ENCODE assay signal across 10 cellular contexts in genomic region chr14:77111021-77111420, GRCh38. TPM values are rescaled to one million over a fixed set of nuclear protein-coding genes. Genes with fewer than 3 reads are reported as not detected.
DNase-seq lines count a peak whose midpoint lies in the region; ATAC-seq and TF ChIP-seq lines count a peak whose summit lies in the region.
"Had no signal": no experiment of that assay in that cellular context is flagged by ENCODE, and none has a peak within 500 bp of the region (broad histone marks: within the 10 kb centered on the region; RNA-seq: fewer than 3 reads in every experiment).

No MANE protein-coding gene starts in this region.

- no peaks in the 10 kb centered on the region for H3K27me3 Mint-ChIP-seq in WTC11 (ENCODE audit: low read depth)

- TF ChIP-seq POLR2A in esophagus muscularis mucosa (IDR thresholded peaks at IDR 0.05; ENCODE audit: low read depth) (no peak), testis (IDR thresholded peaks at IDR 0.05) (no peak)

- TF ChIP-seq CTCF in WTC11 (IDR thresholded peaks at IDR 0.05) = no peak
- TF ChIP-seq CTCF in esophagus muscularis mucosa (IDR thresholded peaks at IDR 0.05) = no peak
- TF ChIP-seq CTCF in testis (IDR thresholded peaks at IDR 0.05) = no peak
- no peak for TF ChIP-seq CTCF in mucosa of descending colon (IDR thresholded peaks at IDR 0.05)

- no peak for TF ChIP-seq EP300 in esophagus muscularis mucosa (IDR thresholded peaks at IDR 0.05)

- POLR2A ChIA-PET in WTC11 (lab: Charles Lee) = interaction anchor here (1.1 to 1.5 kb wide), 2 partner anchors 13 to 31 kb away, joined by 4 to 5 read pairs; partner anchors contain the start of gene CIPC

- H3K9me3 ChIP-seq in esophagus muscularis mucosa = no peaks in the 10 kb centered on the region
- no peaks in the 10 kb centered on the region for H3K9me3 ChIP-seq in mesodermal cell (ENCODE audit: control insufficient read depth, low read length)
- H3K9me3 ChIP-seq in testis = no peaks in the 10 kb centered on the region
- H3K9me3 ChIP-seq in mucosa of descending colon = no peaks in the 10 kb centered on the region

- peak overlapping the region; percentile 100 for H3K27ac Mint-ChIP-seq in WTC11

- intact Hi-C loops in esophagus muscularis mucosa (cut with DNase I) = no loop called here
- intact Hi-C loops in testis (cut with DNase I; ENCODE audit: low total_unique reads) = no loop called here
- intact Hi-C loops in mucosa of descending colon (cut with DNase I, micrococcal nuclease) = no loop called here
- intact Hi-C loops in posterior vena cava (cut with DNase I) = no loop called here

- H3K4me3 ChIP-seq in esophagus muscularis mucosa (peak overlapping the region in 1 of 4 donors; percentile 5), mesodermal cell (ENCODE audit: extremely low read depth, insufficient read depth, low read length, poor library complexity, severe bottlenecking) (no peak overlapping the region), testis (no peak overlapping the region), mucosa of descending colon (no peak overlapping the region)

- H3K27ac ChIP-seq in esophagus muscularis mucosa (replicated peaks in 1 of 4) (peak overlapping the region; percentile 72 to 79 (median 76)), mesodermal cell (ENCODE audit: low read depth, low read length, severe bottlenecking) (peak overlapping the region; percentile 97), testis (peak overlapping the region; percentile 75 to 78)

- H3K27me3 ChIP-seq in esophagus muscularis mucosa (no peaks in the 10 kb centered on the region), testis (no peaks in the 10 kb centered on the region)

- H3K4me1 ChIP-seq in esophagus muscularis mucosa (peaks cover 43 to 59% (median 52%) of the 10 kb centered on the region in 4 donors), mesodermal cell (ENCODE audit: control insufficient read depth, insufficient read depth, low read length, poor library complexity, severe bottlenecking) (peaks cover 21% of the 10 kb centered on the region), testis (peaks cover 22% of the 10 kb centered on the region), mucosa of descending colon (ENCODE audit: low read depth) (no peaks in the 10 kb centered on the region)

- WGBS in esophagus muscularis mucosa = 23% methylated on average over 5 of the region's 5 CpGs
- WGBS in mesodermal cell (ENCODE audit: insufficient coverage in 2 of 2), 2 experiments = 21 to 28% methylated on average over 2 to 3 of the region's 5 CpGs
- WGBS in testis, 2 donors = 22 to 44% methylated on average over 5 of the region's 5 CpGs

- H3K4me1 Mint-ChIP-seq in WTC11 = peaks cover 52% of the 10 kb centered on the region

- H3K36me3 ChIP-seq in esophagus muscularis mucosa (peaks cover 20 to 92% (median 73%) of the 10 kb centered on the region in 4 donors), mesodermal cell (ENCODE audit: control insufficient read depth, insufficient read depth, low read length) (peaks cover 72% of the 10 kb centered on the region), testis (ENCODE audit: low read depth, missing control alignments) (no peaks in the 10 kb centered on the region), mucosa of descending colon (ENCODE audit: low read depth) (peaks cover 6% of the 10 kb centered on the region)

- peak overlapping the region; percentile 28 for H3K4me3 Mint-ChIP-seq in WTC11

- ATAC-seq in WTC11 (peak; percentile 92), mucosa of descending colon (no peak), GM18858 (IDR thresholded peaks at IDR 0.05; ENCODE audit: unreplicated experiment) (no peak)

- CTCF ChIA-PET in WTC11 (lab: Charles Lee) = interaction anchor here (0.6 to 4.2 kb wide), 16 partner anchors 12 to 266 kb away, joined by 3 to 57 read pairs (median 4); partner anchors contain the start of genes SAMD15, TMED8 and ZDHHC22

- no peaks in the 10 kb centered on the region for H3K9me3 Mint-ChIP-seq in WTC11

- H3K36me3 Mint-ChIP-seq in WTC11 = peaks cover 56% of the 10 kb centered on the region

- peak; percentile 69 for DNase-seq in WTC11 (ENCODE audit: low spot score)
- DNase-seq in esophagus muscularis mucosa (ENCODE audit: extremely low spot score) = no peak
- DNase-seq in testis = peak; percentile 72
- no peak for DNase-seq in mucosa of descending colon
- no peak for DNase-seq in posterior vena cava (ENCODE audit: low spot score)
- no peak for DNase-seq in DMS53 (lab: John Stamatoyannopoulos, UW)
- DNase-seq: cortex of kidney had no signal

TF ChIP-seq in WTC11, 78 proteins besides CTCF, POLR2A, EP300 and RAD21 (continues in another document):
- TF ChIP-seq, protein P1, sequence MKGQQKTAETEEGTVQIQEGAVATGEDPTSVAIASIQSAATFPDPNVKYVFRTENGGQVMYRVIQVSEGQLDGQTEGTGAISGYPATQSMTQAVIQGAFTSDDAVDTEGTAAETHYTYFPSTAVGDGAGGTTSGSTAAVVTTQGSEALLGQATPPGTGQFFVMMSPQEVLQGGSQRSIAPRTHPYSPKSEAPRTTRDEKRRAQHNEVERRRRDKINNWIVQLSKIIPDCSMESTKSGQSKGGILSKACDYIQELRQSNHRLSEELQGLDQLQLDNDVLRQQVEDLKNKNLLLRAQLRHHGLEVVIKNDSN (CRISPR knock-in tag; IDR thresholded peaks at IDR 0.05) = no peak
- TF ChIP-seq TEAD4 (CRISPR knock-in tag; IDR thresholded peaks at IDR 0.05) = no peak
- TF ChIP-seq GABPB1 (CRISPR knock-in tag; IDR thresholded peaks at IDR 0.05) = no peak
- peak; percentile 32; the same call in 1 of the 2 replicates for TF ChIP-seq FOXK1 (CRISPR knock-in tag; IDR thresholded peaks at IDR 0.05)
- TF ChIP-seq, protein P2, sequence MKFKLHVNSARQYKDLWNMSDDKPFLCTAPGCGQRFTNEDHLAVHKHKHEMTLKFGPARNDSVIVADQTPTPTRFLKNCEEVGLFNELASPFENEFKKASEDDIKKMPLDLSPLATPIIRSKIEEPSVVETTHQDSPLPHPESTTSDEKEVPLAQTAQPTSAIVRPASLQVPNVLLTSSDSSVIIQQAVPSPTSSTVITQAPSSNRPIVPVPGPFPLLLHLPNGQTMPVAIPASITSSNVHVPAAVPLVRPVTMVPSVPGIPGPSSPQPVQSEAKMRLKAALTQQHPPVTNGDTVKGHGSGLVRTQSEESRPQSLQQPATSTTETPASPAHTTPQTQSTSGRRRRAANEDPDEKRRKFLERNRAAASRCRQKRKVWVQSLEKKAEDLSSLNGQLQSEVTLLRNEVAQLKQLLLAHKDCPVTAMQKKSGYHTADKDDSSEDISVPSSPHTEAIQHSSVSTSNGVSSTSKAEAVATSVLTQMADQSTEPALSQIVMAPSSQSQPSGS (CRISPR knock-in tag; IDR thresholded peaks at IDR 0.05; ENCODE audit: borderline replicate concordance, low read depth) = no peak
- TF ChIP-seq NR1H2 (CRISPR knock-in tag; IDR thresholded peaks at IDR 0.05) = no peak
- TF ChIP-seq CREB1 (CRISPR knock-in tag; IDR thresholded peaks at IDR 0.05) = no peak
- TF ChIP-seq CREM (CRISPR knock-in tag; IDR thresholded peaks at IDR 0.05) = no peak
- TF ChIP-seq, protein P3, sequence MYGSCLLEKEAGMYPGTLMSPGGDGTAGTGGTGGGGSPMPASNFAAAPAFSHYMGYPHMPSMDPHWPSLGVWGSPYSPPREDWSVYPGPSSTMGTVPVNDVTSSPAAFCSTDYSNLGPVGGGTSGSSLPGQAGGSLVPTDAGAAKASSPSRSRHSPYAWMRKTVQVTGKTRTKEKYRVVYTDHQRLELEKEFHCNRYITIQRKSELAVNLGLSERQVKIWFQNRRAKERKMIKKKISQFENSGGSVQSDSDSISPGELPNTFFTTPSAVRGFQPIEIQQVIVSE (CRISPR knock-in tag; IDR thresholded peaks at IDR 0.05; ENCODE audit: borderline replicate concordance) = no peak
- TF ChIP-seq, protein P4, sequence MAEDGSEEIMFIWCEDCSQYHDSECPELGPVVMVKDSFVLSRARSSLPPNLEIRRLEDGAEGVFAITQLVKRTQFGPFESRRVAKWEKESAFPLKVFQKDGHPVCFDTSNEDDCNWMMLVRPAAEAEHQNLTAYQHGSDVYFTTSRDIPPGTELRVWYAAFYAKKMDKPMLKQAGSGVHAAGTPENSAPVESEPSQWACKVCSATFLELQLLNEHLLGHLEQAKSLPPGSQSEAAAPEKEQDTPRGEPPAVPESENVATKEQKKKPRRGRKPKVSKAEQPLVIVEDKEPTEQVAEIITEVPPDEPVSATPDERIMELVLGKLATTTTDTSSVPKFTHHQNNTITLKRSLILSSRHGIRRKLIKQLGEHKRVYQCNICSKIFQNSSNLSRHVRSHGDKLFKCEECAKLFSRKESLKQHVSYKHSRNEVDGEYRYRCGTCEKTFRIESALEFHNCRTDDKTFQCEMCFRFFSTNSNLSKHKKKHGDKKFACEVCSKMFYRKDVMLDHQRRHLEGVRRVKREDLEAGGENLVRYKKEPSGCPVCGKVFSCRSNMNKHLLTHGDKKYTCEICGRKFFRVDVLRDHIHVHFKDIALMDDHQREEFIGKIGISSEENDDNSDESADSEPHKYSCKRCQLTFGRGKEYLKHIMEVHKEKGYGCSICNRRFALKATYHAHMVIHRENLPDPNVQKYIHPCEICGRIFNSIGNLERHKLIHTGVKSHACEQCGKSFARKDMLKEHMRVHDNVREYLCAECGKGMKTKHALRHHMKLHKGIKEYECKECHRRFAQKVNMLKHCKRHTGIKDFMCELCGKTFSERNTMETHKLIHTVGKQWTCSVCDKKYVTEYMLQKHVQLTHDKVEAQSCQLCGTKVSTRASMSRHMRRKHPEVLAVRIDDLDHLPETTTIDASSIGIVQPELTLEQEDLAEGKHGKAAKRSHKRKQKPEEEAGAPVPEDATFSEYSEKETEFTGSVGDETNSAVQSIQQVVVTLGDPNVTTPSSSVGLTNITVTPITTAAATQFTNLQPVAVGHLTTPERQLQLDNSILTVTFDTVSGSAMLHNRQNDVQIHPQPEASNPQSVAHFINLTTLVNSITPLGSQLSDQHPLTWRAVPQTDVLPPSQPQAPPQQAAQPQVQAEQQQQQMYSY (CRISPR knock-in tag; IDR thresholded peaks at IDR 0.05) = 0 out of 2 replicates have a peak, but pooled peaks have one; percentile 42

RNA-seq across cellular contexts. Expression of gene CIPC, which starts 13.0 kb away (rescaled TPM):
- 22.5 to 25.4 TPM (median 24.2 TPM) in 3 replicates for total RNA-seq in WTC11 (2021)
- total RNA-seq in esophagus muscularis mucosa = 10 to 100 TPM; 37.1 to 63.0 (median 46.5) TPM
- polyA plus RNA-seq in mesodermal cell (2013, experiment 1 of 2) = 11.6 TPM
- polyA plus RNA-seq in mesodermal cell (2013, experiment 2 of 2) = 12.0 TPM
- 10 to 100 TPM; 44.5 to 48.3 TPM for total RNA-seq in testis
- polyA plus RNA-seq in testis (ENCODE audit: insufficient read depth, low read depth, low replicate concordance) = 23.4 TPM
- total RNA-seq in mucosa of descending colon = 10 to 100 TPM; 45.7 to 84.9 (median 61.0) TPM
- total RNA-seq in posterior vena cava = 10 to 100 TPM; 28.8 to 32.4 TPM

RNA-seq across cellular contexts. Expression of gene ZDHHC22, which starts 30.6 kb away (rescaled TPM):
- total RNA-seq in WTC11 (2021) (38.6 to 47.7 TPM (median 39.3 TPM) in 3 replicates), esophagus muscularis mucosa (under 1 TPM in 1 of 4 donors, not detected in 3; 0.13 TPM), testis (1 to 10 TPM; 1.7 to 3.2 TPM), mucosa of descending colon (1 to 10 TPM in 1 of 3 donors, not detected in 2; 1.7 TPM), posterior vena cava (not detected)
- polyA plus RNA-seq in mesodermal cell (2013, experiment 1 of 2) = 1.7 TPM
- 1.7 TPM for polyA plus RNA-seq in mesodermal cell (2013, experiment 2 of 2)
- 0.84 TPM for polyA plus RNA-seq in testis (ENCODE audit: insufficient read depth, low read depth, low replicate concordance)
- total RNA-seq: HT-29 had no signal

Comparison
In these comparisons a context has a peak if more than half of its experiments do, and no peak if none do; other contexts are left out.
1. DNase-seq: peak in WTC11 (single experiment) and testis (single experiment); none in esophagus muscularis mucosa (single experiment), mucosa of descending colon (0 of 3), posterior vena cava (single experiment) and DMS53 (single experiment).
2. Peak in every context shown above with its lines, with median percentiles within 50 percentile points of each other: H3K27ac ChIP-seq.